In genomic region chr11:133955091-133955846, GRCh38 we compare ENCODE assay signal across 9 cellular contexts. TPM values are rescaled to one million over a fixed set of nuclear protein-coding genes. Genes with fewer than 3 reads are reported as not detected.
DNase-seq lines count a peak whose midpoint lies in the region; ATAC-seq, FAIRE-seq and TF ChIP-seq lines count a peak whose summit lies in the region.
"Had no signal": no experiment of that assay in that cellular context is flagged by ENCODE, and none has a peak within 500 bp of the region (broad histone marks: within the 10 kb centered on the region; RNA-seq: fewer than 3 reads in every experiment).

No MANE protein-coding gene starts in this region.

- 17% methylated on average over 45 of the region's 46 CpGs for WGBS in GM12878 (ENCODE audit: insufficient coverage, insufficient replicate concordance, low lambda C conversion rate, missing lambda C conversion rate)

- SMC1A ChIA-PET in GM12878 (lab: Charles Lee; ENCODE audit: uncharacterized antibody, unreplicated experiment): no interaction called here

- H3K4me3 ChIP-seq in GM12878 (no peak overlapping the region), mucosa of rectum (ENCODE audit: low read length in 2 of 2) (peak overlapping the region; percentile 24 to 48), tibial artery (peak overlapping the region; percentile 69 to 88)
- H3K4me3 ChIP-seq: BLaER1 treated with 17β-estradiol and CSF1 and Interleukin-3, amounts not matched to agents 10 nM and 100 nM had no signal

- H3K9ac ChIP-seq in GM12878 (ENCODE audit: control insufficient read depth, insufficient read depth, low read length) (no peak overlapping the region), mucosa of rectum (ENCODE audit: low read depth in 1 of 2, low read length in 2 of 2) (no peak overlapping the region)
- H3K9ac ChIP-seq: BLaER1 treated with 17β-estradiol and CSF1 and Interleukin-3, amounts not matched to agents 10 nM and 100 nM had no signal

- no peak for TF ChIP-seq POLR2A in GM12878 (IDR thresholded peaks at IDR 0.05; ENCODE audit: low read depth, low read length)

- RAD21 ChIA-PET in GM12878 (lab: Charles Lee; ENCODE audit: unreplicated experiment): no interaction called here

- H4K20me1 ChIP-seq in GM12878 (ENCODE audit: control insufficient read depth, insufficient read depth): no peaks in the 10 kb centered on the region; the same call in 1 of the 2 replicates

- in situ Hi-C loops in GM12878 (cut with MboI): no loop called here

- H3K4me1 ChIP-seq in GM12878 (ENCODE audit: control insufficient read depth, insufficient read depth, low read length) (no peaks in the 10 kb centered on the region; the same call in 1 of the 2 replicates), mucosa of rectum (ENCODE audit: control insufficient read depth in 2 of 2, insufficient read depth in 2 of 2, low read length in 2 of 2) (peaks cover 2 to 4% of the 10 kb centered on the region in 2 donors), tibial artery (peaks cover 0 to 60% (median 55%) of the 10 kb centered on the region in 4 donors)

- FAIRE-seq in GM12878 (lab: Jason Lieb, UNC): no peak

- H3K27ac ChIP-seq in GM12878 (ENCODE audit: control insufficient read depth, insufficient read depth) (no peak overlapping the region), mucosa of rectum (ENCODE audit: low read depth in 2 of 2, low read length in 2 of 2) (peak overlapping the region in 1 of 2 donors; percentile 58), tibial artery (peak overlapping the region; percentile 95 to 96)
- H3K27ac ChIP-seq: BLaER1 treated with 17β-estradiol and CSF1 and Interleukin-3, amounts not matched to agents 10 nM and 100 nM had no signal

- H3K9me3 ChIP-seq in GM12878 (replicated peaks; ENCODE audit: control insufficient read depth, insufficient read depth, low read length): no peaks in the 10 kb centered on the region
- no peaks in the 10 kb centered on the region for H3K9me3 ChIP-seq in mucosa of rectum (ENCODE audit: control insufficient read depth in 2 of 2, low read length in 2 of 2)
- H3K9me3 ChIP-seq in tibial artery: no peaks in the 10 kb centered on the region

- BruUV-seq in GM12878 (replicated peaks; lab: Mats Ljungman, UMichigan): no TSS peak

- TF ChIP-seq CTCF in GM12878 (IDR thresholded peaks at IDR 0.05 in 2 of 3, conservative IDR thresholded peaks at IDR 0.05 in 1 of 3; ENCODE audit: control insufficient read depth in 2 of 3, extremely low read depth in 1 of 3, insufficient read depth in 1 of 3, low read depth in 3 of 3, low read length in 3 of 3) (no peak), tibial artery (IDR thresholded peaks at IDR 0.05) (no peak)

- TF ChIP-seq EP300 in GM12878 (IDR thresholded peaks at IDR 0.05; ENCODE audit: borderline replicate concordance in 1 of 2, control insufficient read depth in 1 of 2, low read depth in 2 of 2, low read length in 2 of 2): no peak

- H3K36me3 ChIP-seq in GM12878 (ENCODE audit: control insufficient read depth in 2 of 2, insufficient read depth in 2 of 2, low read length in 1 of 2) (no peaks in the 10 kb centered on the region), mucosa of rectum (ENCODE audit: control insufficient read depth in 2 of 2, insufficient read depth in 2 of 2, low read length in 2 of 2) (no peaks in the 10 kb centered on the region), tibial artery (no peaks in the 10 kb centered on the region)
- H3K36me3 ChIP-seq: BLaER1 treated with 17β-estradiol and CSF1 and Interleukin-3, amounts not matched to agents 10 nM and 100 nM had no signal

- H3K4me2 ChIP-seq in GM12878 (ENCODE audit: control insufficient read depth, insufficient read depth): peak overlapping the region; percentile 13; the same call in 1 of the 2 replicates

- POLR2A ChIA-PET in GM12878 (lab: Charles Lee): interaction anchor here (0.6 kb wide), 1 partner anchor 9 kb away, joined by 4 read pairs; no protein-coding TSS in a partner anchor

- H3K27me3 ChIP-seq in GM12878 (replicated peaks in 1 of 2; ENCODE audit: control insufficient read depth in 2 of 2, insufficient read depth in 2 of 2, low read length in 1 of 2): peaks cover 0 to 14% of the 10 kb centered on the region in 2 experiments
- H3K27me3 ChIP-seq in mucosa of rectum (ENCODE audit: control insufficient read depth in 2 of 2, insufficient read depth in 2 of 2, low read length in 2 of 2): peaks cover 11 to 35% of the 10 kb centered on the region in 2 donors
- H3K27me3 ChIP-seq in tibial artery: no peaks in the 10 kb centered on the region

- no peak for TF ChIP-seq RAD21 in GM12878 (IDR thresholded peaks at IDR 0.05; ENCODE audit: insufficient read depth, low read depth, low read length)

- ATAC-seq in GM12878 (no peak), HG03520 (IDR thresholded peaks at IDR 0.05; ENCODE audit: unreplicated experiment) (no peak)

- DNase-seq in NCI-H82 (lab: John Stamatoyannopoulos, UW) (peak; percentile 23), NCI-H82 treated with DMSO at 0.1 percent for 48 hours (lab: John Stamatoyannopoulos, UW; ENCODE audit: unreplicated experiment) (no peak), GM12878 (ENCODE audit: low read depth, low spot score) (no peak), tibial artery (peak; percentile 75 to 94), midbrain (lab: John Stamatoyannopoulos, UW) (no peak), NCI-H1694 treated with DMSO at 0.1 percent for 48 hours (lab: John Stamatoyannopoulos, UW) (no peak)

- CTCF ChIA-PET in GM12878 (lab: Yijun Ruan, JAX): no interaction called here

- H3K79me2 ChIP-seq in GM12878 (ENCODE audit: control insufficient read depth, insufficient read depth, low read length): no peaks in the 10 kb centered on the region

- H2AFZ ChIP-seq in GM12878 (ENCODE audit: control insufficient read depth, low read depth, low read length): no peak overlapping the region

- intact Hi-C loops in GM12878 (cut with micrococcal nuclease; ENCODE audit: unreplicated experiment) (no loop called here), tibial artery (cut with DNase I; ENCODE audit: low total_unique reads) (no loop called here)

TF ChIP-seq in GM12878, 131 proteins besides CTCF, POLR2A, EP300 and RAD21 (continues in another document):
- TF ChIP-seq IRF3 (IDR thresholded peaks at IDR 0.05) (no peak), MTA2 (IDR thresholded peaks at IDR 0.05; ENCODE audit: low read depth) (no peak), RELA (IDR thresholded peaks at IDR 0.05; ENCODE audit: borderline replicate concordance, partially characterized antibody) (no peak), MYB (IDR thresholded peaks at IDR 0.05; ENCODE audit: borderline replicate concordance, low read depth, low read length) (no peak), ZNF687 (IDR thresholded peaks at IDR 0.05) (no peak), CBX5 (IDR thresholded peaks at IDR 0.05; ENCODE audit: low read depth) (no peak)

RNA-seq across cellular contexts. Expression of gene IGSF9B, which starts 1.5 kb away (rescaled TPM):
- total RNA-seq in GM12878 (2013; cell fraction: nucleolus; rRNA removed): 48.4 and 54.1 TPM in 2 replicates
- total RNA-seq in GM12878 (2014; rRNA removed) (0.11 TPM in 1 of 2 replicates, not detected in the other), GM12878 (2014; rRNA removed; fragmentation: Illumina TruSeq; extraction: Trizol) (0.13 TPM in 1 of 2 replicates, not detected in the other), GM12878 (2021) (0.05 and 0.51 TPM in 2 replicates)
- polyA plus RNA-seq in GM12878 (2011; ENCODE audit: low read depth): not detected
- polyA plus RNA-seq in GM12878 (2011; rRNA removed) (1.7 and 3.7 TPM in 2 replicates), GM12878 (2014; fragmentation: Illumina TruSeq; extraction: Trizol) (0.34 TPM in 1 of 2 replicates, not detected in the other), GM12878 (2014; fragmentation: Nextera tagmentation; extraction: Ambion mirVana) (not detected), GM12878 (2014; rRNA removed) (0.14 and 0.19 TPM in 2 replicates), GM12878 (2016; fragmentation: Nextera tagmentation; extraction: Ambion mirVana) (under 1 TPM; 0.03 to 0.20 TPM)
- polyA plus RNA-seq in GM12878 (2011; cell fraction: cytosol; rRNA removed): 2.6 and 2.9 TPM in 2 replicates
- polyA plus RNA-seq in GM12878 (2011; cell fraction: nucleus; rRNA removed): 26.7 and 32.8 TPM in 2 replicates
- polyA plus RNA-seq in GM12878 (2012): 0.48 and 0.69 TPM in 2 replicates
- 6.8 and 12.3 TPM in 2 replicates for polyA minus RNA-seq in GM12878 (2011; rRNA and poly(A)+ RNA removed)
- polyA minus RNA-seq in GM12878 (2011; cell fraction: cytosol; rRNA and poly(A)+ RNA removed): 1.8 and 2.8 TPM in 2 replicates
- 7.7 and 12.4 TPM in 2 replicates for polyA minus RNA-seq in GM12878 (2011; cell fraction: nucleus; rRNA and poly(A)+ RNA removed)

Comparison
In these comparisons a context has a peak if more than half of its experiments do, and no peak if none do; other contexts are left out.
1. DNase-seq: peak in NCI-H82 (single experiment) and tibial artery (2 of 2); none in NCI-H82 treated with DMSO at 0.1 percent for 48 hours (single experiment), GM12878 (single experiment), midbrain (single experiment) and NCI-H1694 treated with DMSO at 0.1 percent for 48 hours (single experiment).